ENCODE assay signal across 18 cellular contexts in the genomic region with DNA sequence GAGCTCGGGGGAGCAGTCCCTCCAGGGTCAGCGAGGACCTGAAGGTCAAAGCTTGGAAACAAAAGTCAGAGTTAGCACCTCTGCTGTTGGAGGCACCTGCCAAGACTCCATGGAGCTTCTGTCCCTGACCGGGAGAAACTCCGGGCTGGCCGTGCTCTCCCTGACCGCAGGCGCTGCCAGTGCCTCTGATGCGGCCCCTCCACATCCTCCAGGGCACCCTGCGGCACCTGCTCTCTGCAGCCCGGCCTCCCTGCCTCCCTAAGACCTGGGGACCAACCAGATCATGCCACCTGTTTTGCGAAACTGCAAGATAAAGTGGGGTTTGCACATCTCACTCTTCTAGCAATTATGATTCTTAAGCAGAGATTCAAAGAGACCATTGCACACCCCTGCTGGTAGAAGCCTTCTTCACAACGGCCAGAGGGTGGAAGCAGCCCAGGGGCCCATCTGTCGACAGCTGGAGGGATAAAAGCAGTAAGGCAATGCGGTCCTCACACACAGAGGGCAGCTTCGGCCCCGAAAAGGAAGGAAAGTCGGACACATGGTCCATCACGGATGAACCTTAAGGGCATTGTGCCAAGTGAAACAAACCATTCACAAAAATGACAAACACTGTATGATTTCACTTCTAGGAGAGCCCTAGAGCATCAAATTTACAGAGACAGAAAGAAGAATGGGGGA.
A peak's percentile ranks its signal among the peaks of the same experiment; 100 is the strongest.
DNase-seq lines count a peak whose midpoint lies in the region; ATAC-seq and TF ChIP-seq lines count a peak whose summit lies in the region.
"Had no signal": no experiment of that assay in that cellular context is flagged by ENCODE, and none has a peak within 500 bp of the region (broad histone marks: within the 10 kb centered on the region; RNA-seq: fewer than 3 reads in every experiment).

No MANE protein-coding gene starts in this region.

- H3K27me3 ChIP-seq in brain microvascular endothelial cell (replicated peaks) = no peaks in the 10 kb centered on the region

- H3K36me3 Mint-ChIP-seq in osteocyte (ENCODE audit: unreplicated experiment) = no peaks in the 10 kb centered on the region
- H3K36me3 Mint-ChIP-seq: CD14-positive monocyte had no signal

- TF ChIP-seq POLR2A in erythroblast (IDR thresholded peaks at IDR 0.05; ENCODE audit: low read length) = no peak

- in situ Hi-C loops in brain microvascular endothelial cell (cut with HindIII; ENCODE audit: low pct_ligation_motif_present, low sequenced_read_pairs) = no loop called here

- no peaks in the 10 kb centered on the region for H3K36me3 ChIP-seq in brain microvascular endothelial cell (replicated peaks)

- ATAC-seq in GM21786 (IDR thresholded peaks at IDR 0.05; ENCODE audit: unreplicated experiment) = no peak
- ATAC-seq: stimulated activated naive CD8-positive, alpha-beta T cell treated with anti-CD3 and anti-CD28 coated beads, Interleukin-15, amount 100 ng/mL, for 72 hours had no signal

- H3K4me3 ChIP-seq in brain microvascular endothelial cell (ENCODE audit: low read depth, low read length) = no peak overlapping the region

- H3K27ac ChIP-seq in brain microvascular endothelial cell = no peak overlapping the region

- peak; percentile 6 for TF ChIP-seq CTCF in brain microvascular endothelial cell (IDR thresholded peaks at IDR 0.05; ENCODE audit: low read depth, low read length, missing control alignments)
- peak; percentile 34 for TF ChIP-seq CTCF in osteocyte (IDR thresholded peaks at IDR 0.05)

- peak; percentile 5 for DNase-seq in NCI-H2029 treated with DMSO at 0.1 percent for 48 hours (lab: John Stamatoyannopoulos, UW)
- no peak for DNase-seq in NCI-H2029 (lab: John Stamatoyannopoulos, UW)
- peak; percentile 44 for DNase-seq in NAMALWA (ENCODE audit: low spot score)
- no peak for DNase-seq in brain microvascular endothelial cell
- no peak for DNase-seq in osteocyte (ENCODE audit: extremely low spot score, unreplicated experiment)
- DNase-seq in erythroblast (lab: John Stamatoyannopoulos, UW) = no peak
- DNase-seq in stimulated activated CD4-positive, alpha-beta T cell treated with anti-CD3 and anti-CD28 coated beads, Interleukin-12 subunit alpha, Interleukin-12 subunit beta, amount 100 ng/mL, for 4 hours = no peak
- DNase-seq: activated CD8-positive, alpha-beta memory T cell treated with anti-CD3 and anti-CD28 coated beads for 24 hours; DMS79 treated with DMSO at 0.1 percent for 48 hours; effector memory CD4-positive, alpha-beta T cell; mesendoderm; NCI-H187 treated with DMSO at 0.1 percent for 48 hours; right cardiac atrium; stimulated activated naive CD8-positive, alpha-beta T cell treated with anti-CD3 and anti-CD28 coated beads, Interleukin-15, amount 100 ng/mL, for 72 hours; T-helper 1 cell had no signal

- no peak overlapping the region for H3K4me3 Mint-ChIP-seq in osteocyte (ENCODE audit: unreplicated experiment)
- H3K4me3 Mint-ChIP-seq: CD14-positive monocyte; neural crest cell; stimulated activated naive CD8-positive, alpha-beta T cell treated with anti-CD3 and anti-CD28 coated beads, Interleukin-15, amount 100 ng/mL, for 72 hours had no signal

- H3K27ac Mint-ChIP-seq in osteocyte (ENCODE audit: unreplicated experiment) = no peak overlapping the region
- H3K27ac Mint-ChIP-seq: stimulated activated naive CD8-positive, alpha-beta T cell treated with anti-CD3 and anti-CD28 coated beads, Interleukin-15, amount 100 ng/mL, for 72 hours had no signal

- no peaks in the 10 kb centered on the region for H3K9me3 Mint-ChIP-seq in osteocyte (ENCODE audit: unreplicated experiment)
- H3K9me3 Mint-ChIP-seq: neural crest cell; stimulated activated naive CD8-positive, alpha-beta T cell treated with anti-CD3 and anti-CD28 coated beads, Interleukin-15, amount 100 ng/mL, for 72 hours had no signal

- H3K4me1 Mint-ChIP-seq in osteocyte (ENCODE audit: unreplicated experiment) = peaks cover 23% of the 10 kb centered on the region
- H3K4me1 Mint-ChIP-seq: CD14-positive monocyte; neural crest cell; stimulated activated naive CD8-positive, alpha-beta T cell treated with anti-CD3 and anti-CD28 coated beads, Interleukin-15, amount 100 ng/mL, for 72 hours had no signal

- no peaks in the 10 kb centered on the region for H3K27me3 Mint-ChIP-seq in osteocyte (ENCODE audit: unreplicated experiment)

Comparison
In these comparisons a context has a peak if more than half of its experiments do, and no peak if none do; other contexts are left out.
1. DNase-seq: peak in NCI-H2029 treated with DMSO at 0.1 percent for 48 hours (single experiment) and NAMALWA (single experiment); none in NCI-H2029 (single experiment), brain microvascular endothelial cell (single experiment), osteocyte (single experiment), erythroblast (0 of 2) and stimulated activated CD4-positive, alpha-beta T cell treated with anti-CD3 and anti-CD28 coated beads, Interleukin-12 subunit alpha, Interleukin-12 subunit beta, amount 100 ng/mL, for 4 hours (single experiment).